Comparison of ENCODE assay signal across 10 cellular contexts in genomic region chr1:29171089-29171488, GRCh38. TPM values are rescaled to one million over a fixed set of nuclear protein-coding genes. Genes with fewer than 3 reads are reported as not detected.
DNase-seq lines count a peak whose midpoint lies in the region; ATAC-seq and TF ChIP-seq lines count a peak whose summit lies in the region.
"Had no signal": no experiment of that assay in that cellular context is flagged by ENCODE, and none has a peak within 500 bp of the region (broad histone marks: within the 10 kb centered on the region; RNA-seq: fewer than 3 reads in every experiment).

No MANE protein-coding gene starts in this region.

- TF ChIP-seq CTCF in cardiac muscle cell (IDR thresholded peaks at IDR 0.05; ENCODE audit: low read depth, low read length): no peak
- no peak for TF ChIP-seq CTCF in Panc1 (IDR thresholded peaks at IDR 0.05)
- no peak for TF ChIP-seq CTCF in fibroblast of villous mesenchyme (IDR thresholded peaks at IDR 0.05; ENCODE audit: insufficient read depth, low read depth, low read length)

- H3K4me3 ChIP-seq in cardiac muscle cell (no peak overlapping the region), Panc1 (ENCODE audit: low read depth in 2 of 2, low read length in 2 of 2) (no peak overlapping the region), fibroblast of villous mesenchyme (ENCODE audit: low read depth, low read length) (no peak overlapping the region), subcutaneous abdominal adipose tissue (ENCODE audit: low read depth in 1 of 5, low read length in 5 of 5) (no peak overlapping the region)

- ATAC-seq in Right ventricle myocardium inferior (no peak), Panc1 (peak; percentile 45; the same call in 1 of the 2 replicates)

- peak overlapping the region in 3 of 5 donors; percentile 30 to 51 (median 48) for H3K9ac ChIP-seq in subcutaneous abdominal adipose tissue (ENCODE audit: low read length in 5 of 5)

- in situ Hi-C loops in Panc1 (cut with HindIII; ENCODE audit: low pct_unique_long_range_greater_than_20kb, low sequenced_read_pairs): no loop called here

- H3K27ac ChIP-seq in cardiac muscle cell (peak overlapping the region; percentile 44), Panc1 (ENCODE audit: low read length) (no peak overlapping the region), subcutaneous abdominal adipose tissue (ENCODE audit: low read depth, low read length) (peak overlapping the region; percentile 69)
- H3K27ac ChIP-seq: HL-60 had no signal

- CTCF ChIA-PET in Panc1 (lab: Charles Lee): no interaction called here

- BruUV-seq in Panc1 (replicated peaks; lab: Mats Ljungman, UMichigan): no TSS peak

- DNase-seq in cardiac muscle cell (ENCODE audit: low read depth in 1 of 2, low spot score in 1 of 2): peak in 1 of 2 donors; percentile 45
- no peak for DNase-seq in Right ventricle myocardium inferior (ENCODE audit: missing footprints)
- DNase-seq in Panc1 (ENCODE audit: low read depth, low spot score): no peak
- DNase-seq in fibroblast of villous mesenchyme (ENCODE audit: low read depth): peak; percentile 56
- no peak for DNase-seq in nucleus accumbens (lab: John Stamatoyannopoulos, UW)
- no peak for DNase-seq in posterior cingulate gyrus
- no peak for DNase-seq in stimulated activated naive CD4-positive, alpha-beta T cell treated with Interleukin-2 at 50 U/mL for 16 hours (lab: John Stamatoyannopoulos, UW)
- DNase-seq: activated CD4-positive, alpha-beta T cell treated with anti-CD3 and anti-CD28 coated beads for 4 hours had no signal

- no peaks in the 10 kb centered on the region for H3K9me3 ChIP-seq in cardiac muscle cell (ENCODE audit: low read depth)
- H3K9me3 ChIP-seq in Panc1 (ENCODE audit: control insufficient read depth, insufficient read depth, low read depth, low read length): no peaks in the 10 kb centered on the region
- H3K9me3 ChIP-seq in subcutaneous abdominal adipose tissue (ENCODE audit: control insufficient read depth in 5 of 5, low read length in 5 of 5): no peaks in the 10 kb centered on the region

- H3K27me3 ChIP-seq in cardiac muscle cell (no peaks in the 10 kb centered on the region), Panc1 (ENCODE audit: control insufficient read depth, insufficient read depth, low read length) (no peaks in the 10 kb centered on the region), subcutaneous abdominal adipose tissue (ENCODE audit: control insufficient read depth in 5 of 5, insufficient read depth in 4 of 5, low read length in 5 of 5) (no peaks in the 10 kb centered on the region)

- peaks cover 8% of the 10 kb centered on the region for H3K4me1 ChIP-seq in cardiac muscle cell (ENCODE audit: low read depth)
- H3K4me1 ChIP-seq in Panc1 (ENCODE audit: control insufficient read depth, insufficient read depth, low read length): peaks cover 10% of the 10 kb centered on the region; the same call in 1 of the 2 replicates
- peaks cover 10 to 42% (median 37%) of the 10 kb centered on the region in 5 donors for H3K4me1 ChIP-seq in subcutaneous abdominal adipose tissue (ENCODE audit: control insufficient read depth in 5 of 5, insufficient read depth in 5 of 5, low read length in 5 of 5)

- POLR2A ChIA-PET in Panc1 (lab: Charles Lee): interaction anchor here (0.6 to 1.1 kb wide), 2 partner anchors 10 to 574 kb away, joined by 8 to 12 read pairs; partner anchors contain the start of gene SRSF4

- intact Hi-C loops in Right ventricle myocardium inferior (cut with DNase I): no loop called here
- intact Hi-C loops in Panc1 (cut with micrococcal nuclease; ENCODE audit: unreplicated experiment): no loop called here
- intact Hi-C loops in posterior cingulate gyrus (cut with DNase I): no loop called here

- H3K36me3 ChIP-seq in cardiac muscle cell (peaks cover 17% of the 10 kb centered on the region), Panc1 (ENCODE audit: control insufficient read depth, insufficient read depth, low read length) (peaks cover 2% of the 10 kb centered on the region; the same call in 1 of the 2 replicates), subcutaneous abdominal adipose tissue (ENCODE audit: control insufficient read depth in 5 of 5, insufficient read depth in 5 of 5, low read length in 5 of 5) (peaks cover under 1 to 13% (median 8%) of the 10 kb centered on the region in 5 donors)

RNA-seq across cellular contexts. Expression of gene SRSF4, which starts 10.6 kb away (rescaled TPM):
- total RNA-seq in cardiac muscle cell (46.4 and 92.6 TPM in 2 replicates), Right ventricle myocardium inferior (52.4 TPM), Panc1 (2021; ENCODE audit: unreplicated experiment) (77.5 TPM), fibroblast of villous mesenchyme (33.5 and 44.0 TPM in 2 replicates)
- 72.3 and 113 TPM in 2 replicates for polyA plus RNA-seq in cardiac muscle cell
- polyA plus RNA-seq in Panc1 (2012; ENCODE audit: insufficient read length): 76.8 TPM

RNA-seq across cellular contexts. Expression of gene TMEM200B, which starts 47.4 kb away (rescaled TPM):
- total RNA-seq in cardiac muscle cell (17.6 and 37.6 TPM in 2 replicates), Right ventricle myocardium inferior (2.1 TPM), Panc1 (2021; ENCODE audit: unreplicated experiment) (2.1 TPM), fibroblast of villous mesenchyme (14.2 and 14.8 TPM in 2 replicates)
- 18.7 and 33.0 TPM in 2 replicates for polyA plus RNA-seq in cardiac muscle cell
- 3.9 TPM for polyA plus RNA-seq in Panc1 (2012; ENCODE audit: insufficient read length)

RNA-seq across cellular contexts. Expression of gene MECR, which starts 59.6 kb away (rescaled TPM):
- total RNA-seq in cardiac muscle cell: 24.8 and 41.4 TPM in 2 replicates
- polyA plus RNA-seq in cardiac muscle cell: 60.0 and 62.8 TPM in 2 replicates
- 35.4 TPM for total RNA-seq in Right ventricle myocardium inferior
- total RNA-seq in Panc1 (2021; ENCODE audit: unreplicated experiment): 25.7 TPM
- polyA plus RNA-seq in Panc1 (2012; ENCODE audit: insufficient read length): 31.2 TPM
- total RNA-seq in fibroblast of villous mesenchyme: 22.5 and 28.0 TPM in 2 replicates
